ENCODE assay signal across 8 cellular contexts in the genomic region with DNA sequence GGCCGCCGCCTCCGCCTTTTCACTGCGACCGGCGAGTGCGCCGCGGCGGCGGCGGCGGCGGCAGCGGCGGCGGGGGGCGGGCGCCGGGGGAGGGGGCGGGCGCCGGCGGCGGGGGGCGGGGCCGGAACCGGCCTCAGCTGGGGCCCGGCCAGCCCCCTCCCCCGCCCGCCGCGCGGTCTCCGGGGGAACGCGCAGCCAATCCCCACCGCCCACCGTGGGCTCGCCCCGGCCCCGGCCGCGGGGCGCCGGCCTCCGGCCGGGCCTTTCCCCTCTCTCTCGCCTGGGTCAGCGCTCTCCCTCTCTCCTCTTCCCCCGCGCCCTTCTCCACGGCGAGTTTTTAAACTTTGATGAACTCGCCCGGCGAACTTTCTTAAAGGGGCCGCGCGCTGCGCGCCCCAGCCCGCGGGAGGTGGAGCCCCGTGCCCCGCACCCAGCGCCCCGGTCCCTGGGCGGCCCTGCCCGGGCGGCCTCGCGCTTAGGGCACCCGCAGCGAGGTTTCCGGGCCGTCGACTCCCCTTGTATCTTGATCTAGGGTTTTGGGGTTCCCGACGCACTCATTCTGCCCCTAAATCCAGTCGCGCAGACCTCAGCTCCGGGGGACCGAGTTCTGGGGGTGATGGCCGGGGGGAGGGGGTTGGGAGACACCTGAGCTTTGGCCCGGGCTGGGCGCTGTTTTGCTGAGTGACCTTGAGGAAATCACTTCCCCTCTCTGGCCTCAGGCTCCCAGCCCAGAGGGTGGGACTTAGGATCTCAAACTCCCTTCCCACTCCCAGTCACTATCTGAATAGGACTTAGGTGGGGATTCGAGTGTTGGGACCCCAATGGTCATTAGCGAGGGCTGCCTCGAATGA. TPM values are rescaled to one million over a fixed set of nuclear protein-coding genes. Genes with fewer than 3 reads are reported as not detected.
DNase-seq lines count a peak whose midpoint lies in the region; ATAC-seq and TF ChIP-seq lines count a peak whose summit lies in the region.

A gene (minus strand): TSS at position 39 of the 851 bp plus-strand sequence. CDS start 270 bp downstream, outside the sequence.

- no peaks in the 10 kb centered on the region for H3K9me3 Mint-ChIP-seq in CD4-positive, alpha-beta memory T cell

- H3K27me3 ChIP-seq in CD4-positive, alpha-beta memory T cell (ENCODE audit: insufficient read depth, low read length) = peaks cover 6% of the 10 kb centered on the region
- H3K27me3 ChIP-seq in colonic mucosa = peaks cover 34% of the 10 kb centered on the region

- H3K4me1 Mint-ChIP-seq in CD4-positive, alpha-beta memory T cell = peaks cover 0 to 13% (median 4%) of the 10 kb centered on the region in 4 donors

- intact Hi-C loops in CD4-positive, alpha-beta memory T cell (cut with micrococcal nuclease) = no loop called here
- intact Hi-C loops in colonic mucosa (cut with DNase I) = no loop called here
- intact Hi-C loops in mucosa of descending colon (cut with DNase I, micrococcal nuclease) = no loop called here

- H3K4me3 ChIP-seq in CD4-positive, alpha-beta memory T cell (ENCODE audit: low read length in 2 of 2) = peak within 1 kb of the TSS in 1 of 2 donors; percentile 22
- H3K4me3 ChIP-seq in colonic mucosa (peak within 1 kb of the TSS; percentile 38), mucosa of descending colon (no peak within 1 kb of the TSS)

- peak within 1 kb of the TSS; percentile 65 to 80 (median 73) for H3K4me3 Mint-ChIP-seq in CD4-positive, alpha-beta memory T cell

- H3K27me3 Mint-ChIP-seq in CD4-positive, alpha-beta memory T cell = peaks cover 17 to 26% of the 10 kb centered on the region in 2 donors

- ATAC-seq in mucosa of descending colon (peak; percentile 20), HG03097 (IDR thresholded peaks at IDR 0.05; ENCODE audit: low FRiP score, unreplicated experiment) (no peak)

- TF ChIP-seq CTCF in colonic mucosa (IDR thresholded peaks at IDR 0.05) (no peak), mucosa of descending colon (IDR thresholded peaks at IDR 0.05) (no peak)

- H3K9ac ChIP-seq in colonic mucosa (ENCODE audit: low read depth in 2 of 2, low read length in 2 of 2) = peak within 1 kb of the TSS; percentile 9 to 56

- no peaks in the 10 kb centered on the region for H3K36me3 ChIP-seq in CD4-positive, alpha-beta memory T cell (ENCODE audit: insufficient read depth, low read length)
- H3K36me3 ChIP-seq in colonic mucosa = no peaks in the 10 kb centered on the region
- no peaks in the 10 kb centered on the region for H3K36me3 ChIP-seq in mucosa of descending colon (ENCODE audit: low read depth)

- no peaks in the 10 kb centered on the region for H3K36me3 Mint-ChIP-seq in CD4-positive, alpha-beta memory T cell

- DNase-seq in CD4-positive, alpha-beta memory T cell = no peak
- DNase-seq in LoVo (ENCODE audit: low spot score) = peak; percentile 24
- no peak for DNase-seq in colonic mucosa
- peak in 2 of 3 donors; percentile 6 to 27 for DNase-seq in mucosa of descending colon
- no peak for DNase-seq in anterior cingulate cortex (lab: John Stamatoyannopoulos, UW)
- DNase-seq in amniotic stem cell (lab: John Stamatoyannopoulos, UW) = no peak
- no peak for DNase-seq in activated effector memory CD4-positive, alpha-beta T cell treated with anti-CD3 and anti-CD28 coated beads, Interleukin-2, amount 50 U/mL, for 16 hours

- POLR2A ChIA-PET in CD4-positive, alpha-beta memory T cell (lab: Charles Lee; ENCODE audit: partially characterized antibody) = no interaction called here

- H3K9me3 ChIP-seq in CD4-positive, alpha-beta memory T cell (ENCODE audit: control insufficient read depth in 1 of 2, low read length in 2 of 2) = no peaks in the 10 kb centered on the region
- H3K9me3 ChIP-seq in colonic mucosa = no peaks in the 10 kb centered on the region
- no peaks in the 10 kb centered on the region for H3K9me3 ChIP-seq in mucosa of descending colon

- H3K4me1 ChIP-seq in CD4-positive, alpha-beta memory T cell (ENCODE audit: insufficient read depth, low read length) = no peaks in the 10 kb centered on the region
- H3K4me1 ChIP-seq in colonic mucosa = no peaks in the 10 kb centered on the region
- no peaks in the 10 kb centered on the region for H3K4me1 ChIP-seq in mucosa of descending colon (ENCODE audit: low read depth)

- H3K27ac Mint-ChIP-seq in CD4-positive, alpha-beta memory T cell = peak within 1 kb of the TSS in 1 of 7 donors; percentile 41

- CTCF ChIA-PET in CD4-positive, alpha-beta memory T cell (lab: Charles Lee; ENCODE audit: partially characterized antibody) = no interaction called here

- H3K27ac ChIP-seq in CD4-positive, alpha-beta memory T cell (ENCODE audit: low read depth, low read length) = no peak within 1 kb of the TSS
- H3K27ac ChIP-seq in colonic mucosa = peak within 1 kb of the TSS; percentile 36

RNA-seq across cellular contexts. Expression of the gene that starts here (rescaled TPM):
- total RNA-seq in CD4-positive, alpha-beta memory T cell = not detected
- polyA plus RNA-seq in CD4-positive, alpha-beta memory T cell = not detected
- total RNA-seq in colonic mucosa (10 to 100 TPM in 1 of 2 donors, 1 to 10 TPM in 1; 1.3 to 14.5 TPM), mucosa of descending colon (100 to 1,000 TPM in 1 of 3 donors, 1 to 10 TPM in 2; 3.5 to 133 (median 6.3) TPM)

Comparison
In these comparisons a context has a peak if more than half of its experiments do, and no peak if none do; other contexts are left out.
1. DNase-seq: peak in LoVo (single experiment) and mucosa of descending colon (2 of 3); none in CD4-positive, alpha-beta memory T cell (0 of 5), colonic mucosa (single experiment), anterior cingulate cortex (0 of 58), amniotic stem cell (single experiment) and activated effector memory CD4-positive, alpha-beta T cell treated with anti-CD3 and anti-CD28 coated beads, Interleukin-2, amount 50 U/mL, for 16 hours (single experiment).